1 cellular context compared by ENCODE assay signal in the genomic region with DNA sequence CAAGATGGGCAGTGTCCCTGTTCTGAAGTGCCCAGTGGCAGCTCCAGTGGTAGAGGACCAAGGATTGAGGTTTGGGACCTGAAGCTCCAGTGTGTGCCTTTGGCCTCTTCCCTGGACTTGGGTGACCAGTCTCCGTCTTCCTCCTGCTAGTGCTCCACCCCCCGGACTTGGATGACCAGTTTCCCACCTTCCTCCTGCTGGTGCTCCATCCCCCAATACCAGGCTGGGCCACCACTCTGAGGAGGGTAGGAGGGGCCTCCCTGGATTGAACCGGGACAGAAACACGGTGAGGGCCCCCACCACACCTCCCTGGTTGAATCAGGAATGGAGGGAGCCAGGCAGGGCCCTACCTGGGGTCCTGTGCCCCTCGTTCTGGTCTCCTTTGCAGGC.
A peak's percentile ranks its signal among the peaks of the same experiment; 100 is the strongest.
TF ChIP-seq lines count a peak whose summit lies in the region.

No MANE protein-coding gene starts in this region.

TF ChIP-seq in K562, 482 proteins besides CTCF, POLR2A, EP300 and RAD21:
- TF ChIP-seq CBFB (CRISPR knock-in tag; IDR thresholded peaks at IDR 0.05) (no peak), ZNF263 (CRISPR knock-in tag; IDR thresholded peaks at IDR 0.05; ENCODE audit: borderline replicate concordance) (peak; percentile 81)
